1 cellular context compared by ENCODE assay signal in the genomic region with DNA sequence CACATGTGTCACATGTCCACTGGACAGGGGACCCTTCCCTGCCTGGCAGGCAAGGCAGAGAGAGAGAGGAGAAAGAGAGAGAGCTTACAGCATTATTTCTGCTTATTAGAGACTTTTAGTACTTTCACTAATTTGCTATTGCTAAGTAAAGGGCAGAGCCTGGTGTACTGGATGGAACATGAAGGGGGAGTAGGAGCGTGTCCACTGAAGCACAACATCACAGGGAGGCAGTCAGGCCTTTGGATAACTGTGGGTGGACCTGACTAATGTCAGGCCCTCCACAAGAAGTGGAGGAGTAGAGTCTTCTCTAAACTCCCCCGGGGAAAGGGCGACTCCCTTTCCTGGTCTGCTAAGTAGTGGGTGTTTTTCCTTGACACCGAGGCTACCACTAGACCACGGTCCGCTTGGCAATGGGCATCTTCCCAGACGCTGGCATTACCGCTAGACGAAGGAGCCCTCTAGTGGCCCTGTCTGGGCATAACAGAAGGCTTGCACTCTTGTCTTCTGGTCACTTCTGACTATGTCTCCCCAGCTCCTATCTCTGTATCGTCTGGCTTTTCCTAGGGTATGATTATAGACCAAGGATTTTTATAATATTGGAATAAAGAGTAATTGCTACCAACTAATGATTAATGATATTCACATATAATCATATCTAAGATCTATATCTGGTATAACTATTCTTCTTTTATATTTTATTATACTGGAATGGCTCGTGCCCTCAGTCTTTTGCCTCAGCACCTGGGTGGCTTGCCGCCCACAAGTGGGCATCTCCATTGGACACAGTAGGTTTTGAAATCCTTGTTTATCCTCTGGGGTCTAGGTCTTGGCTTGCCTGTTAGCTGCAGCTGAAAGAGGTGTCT.
TF ChIP-seq lines count a peak whose summit lies in the region.

No MANE protein-coding gene starts in this region.

TF ChIP-seq in HepG2, 621 proteins besides CTCF, POLR2A, EP300 and RAD21:
- peak; percentile 52 for TF ChIP-seq STAG1 (CRISPR knock-in tag; IDR thresholded peaks at IDR 0.05)
